8 cellular contexts compared by ENCODE assay signal in genomic region chr3:186931487-186932280, GRCh38. TPM values are rescaled to one million over a fixed set of nuclear protein-coding genes. Genes with fewer than 3 reads are reported as not detected.
A peak's percentile ranks its signal among the peaks of the same experiment; 100 is the strongest.
DNase-seq lines count a peak whose midpoint lies in the region; ATAC-seq and TF ChIP-seq lines count a peak whose summit lies in the region.

No MANE protein-coding gene starts in this region.

- no peaks in the 10 kb centered on the region for H3K36me3 ChIP-seq in BJ (ENCODE audit: control insufficient read depth, insufficient read depth, low read length)
- H3K36me3 ChIP-seq in KOPT-K1 (ENCODE audit: insufficient read depth, low read length): peaks cover 16% of the 10 kb centered on the region; the same call in 1 of the 2 replicates
- H3K36me3 ChIP-seq in lower lobe of right lung: peaks cover 4% of the 10 kb centered on the region

- H3K27ac Mint-ChIP-seq in activated CD4-positive, alpha-beta T cell treated with anti-CD3 and anti-CD28 coated beads for 36 hours: peak overlapping the region; percentile 96
- peak overlapping the region; percentile 85 for H3K27ac Mint-ChIP-seq in dendritic cell treated with granulocyte-macrophage colony-stimulating factor and Interleukin-4, amounts not matched to agents 40 ng/mL and 50 ng/mL, for 4 days

- H3K27me3 Mint-ChIP-seq in activated CD4-positive, alpha-beta T cell treated with anti-CD3 and anti-CD28 coated beads for 36 hours: no peaks in the 10 kb centered on the region
- H3K27me3 Mint-ChIP-seq in dendritic cell treated with granulocyte-macrophage colony-stimulating factor and Interleukin-4, amounts not matched to agents 40 ng/mL and 50 ng/mL, for 4 days: peaks cover 2% of the 10 kb centered on the region

- H3K9me3 ChIP-seq in KOPT-K1 (ENCODE audit: insufficient read depth, low read length, poor library complexity, severe bottlenecking) (no peaks in the 10 kb centered on the region), lower lobe of right lung (no peaks in the 10 kb centered on the region)

- H3K27me3 ChIP-seq in BJ (ENCODE audit: control insufficient read depth, insufficient read depth, low read length): peaks cover 1% of the 10 kb centered on the region
- no peaks in the 10 kb centered on the region for H3K27me3 ChIP-seq in lower lobe of right lung (ENCODE audit: low read depth)

- in situ Hi-C loops in G401 (cut with HindIII; ENCODE audit: low sequenced_read_pairs): no loop called here

- H3K4me3 ChIP-seq in BJ (ENCODE audit: low read depth, low read length) (peak overlapping the region; percentile 64), lower lobe of right lung (peak overlapping the region; percentile 94)

- intact Hi-C loops in activated CD4-positive, alpha-beta T cell treated with anti-CD3 and anti-CD28 coated beads for 36 hours (cut with DNase I, micrococcal nuclease): loop anchor here (1.0 to 5.0 kb wide), 15 partner anchors 22 to 994 kb away; partner anchors contain the start of genes DNAJB11 (in 1 of the 2), RPL39L (in 1 of the 2) and TRA2B (in 1 of the 2)
- intact Hi-C loops in dendritic cell treated with granulocyte-macrophage colony-stimulating factor and Interleukin-4, amounts not matched to agents 40 ng/mL and 50 ng/mL, for 4 days (cut with micrococcal nuclease): loop anchor here (5.0 kb wide), 1 partner anchor 84 kb away; no protein-coding TSS in a partner anchor
- intact Hi-C loops in lower lobe of right lung (cut with DNase I): no loop called here

- H3K27ac ChIP-seq in KOPT-K1 (ENCODE audit: low read depth, low read length, poor library complexity, severe bottlenecking) (peak overlapping the region; percentile 70), lower lobe of right lung (peak overlapping the region; percentile 86)

- CTCF ChIA-PET in BJ (lab: Yijun Ruan, JAX): interaction anchor here (0.7 to 2.1 kb wide), 5 partner anchors 8 to 170 kb away, joined by 3 to 9 read pairs (median 5); no protein-coding TSS in a partner anchor
- CTCF ChIA-PET in activated CD4-positive, alpha-beta T cell treated with anti-CD3 and anti-CD28 coated beads for 36 hours (lab: Charles Lee): interaction anchor here (0.7 to 8.2 kb wide), 25 partner anchors 9 to 235 kb away, joined by 3 to 48 read pairs (median 4); partner anchors contain the start of gene RPL39L

- ATAC-seq in GM19467 (IDR thresholded peaks at IDR 0.05; ENCODE audit: unreplicated experiment) (peak; percentile 40), lower lobe of right lung (peak; percentile 59 to 63)
- peak; percentile 52 for ATAC-seq in activated CD4-positive, alpha-beta T cell treated with anti-CD3 and anti-CD28 coated beads for 36 hours

- peaks cover 36% of the 10 kb centered on the region for H3K36me3 Mint-ChIP-seq in activated CD4-positive, alpha-beta T cell treated with anti-CD3 and anti-CD28 coated beads for 36 hours (ENCODE audit: low read depth)
- peaks cover 63% of the 10 kb centered on the region for H3K36me3 Mint-ChIP-seq in dendritic cell treated with granulocyte-macrophage colony-stimulating factor and Interleukin-4, amounts not matched to agents 40 ng/mL and 50 ng/mL, for 4 days (ENCODE audit: low read depth)

- H3K9me3 Mint-ChIP-seq in activated CD4-positive, alpha-beta T cell treated with anti-CD3 and anti-CD28 coated beads for 36 hours (ENCODE audit: low read depth): no peaks in the 10 kb centered on the region
- H3K9me3 Mint-ChIP-seq in dendritic cell treated with granulocyte-macrophage colony-stimulating factor and Interleukin-4, amounts not matched to agents 40 ng/mL and 50 ng/mL, for 4 days: no peaks in the 10 kb centered on the region

- POLR2A ChIA-PET in BJ (lab: Charles Lee): interaction anchor here (0.6 kb wide), 1 partner anchor 208 kb away, joined by 3 read pairs; the partner anchor contains the start of gene RPL39L
- POLR2A ChIA-PET in activated CD4-positive, alpha-beta T cell treated with anti-CD3 and anti-CD28 coated beads for 36 hours (lab: Charles Lee): interaction anchor here (0.6 to 1.9 kb wide), 8 partner anchors 11 to 994 kb away, joined by 3 to 15 read pairs (median 4); partner anchors contain the start of gene TRA2B

- no peak for TF ChIP-seq CTCF in BJ (IDR thresholded peaks at IDR 0.05; ENCODE audit: insufficient read depth, low read depth, low read length)
- no peak for TF ChIP-seq CTCF in lower lobe of right lung (IDR thresholded peaks at IDR 0.05)

- peaks cover 38% of the 10 kb centered on the region for H3K4me1 Mint-ChIP-seq in activated CD4-positive, alpha-beta T cell treated with anti-CD3 and anti-CD28 coated beads for 36 hours
- peaks cover 53% of the 10 kb centered on the region for H3K4me1 Mint-ChIP-seq in dendritic cell treated with granulocyte-macrophage colony-stimulating factor and Interleukin-4, amounts not matched to agents 40 ng/mL and 50 ng/mL, for 4 days (ENCODE audit: low read depth)

- H3K4me3 Mint-ChIP-seq in activated CD4-positive, alpha-beta T cell treated with anti-CD3 and anti-CD28 coated beads for 36 hours: peak overlapping the region; percentile 90
- peak overlapping the region; percentile 96 for H3K4me3 Mint-ChIP-seq in dendritic cell treated with granulocyte-macrophage colony-stimulating factor and Interleukin-4, amounts not matched to agents 40 ng/mL and 50 ng/mL, for 4 days

- no peak for DNase-seq in BJ (ENCODE audit: low read depth)
- peak; percentile 81 for DNase-seq in activated CD4-positive, alpha-beta T cell treated with anti-CD3 and anti-CD28 coated beads for 36 hours
- DNase-seq in lower lobe of right lung: peak; percentile 79
- DNase-seq in stimulated activated CD8-positive, alpha-beta memory T cell treated with anti-CD3 and anti-CD28 coated beads, Interleukin-15, amount 100 ng/mL, for 4 hours (ENCODE audit: low read depth in 2 of 2): peak; percentile 51 to 67
- no peak for DNase-seq in G401 (ENCODE audit: low spot score)

- peaks cover 26% of the 10 kb centered on the region for H3K4me1 ChIP-seq in lower lobe of right lung

RNA-seq across cellular contexts. Expression of gene ST6GAL1, which starts 1.4 kb away (rescaled TPM):
- 1.5 and 1.9 TPM in 2 replicates for polyA plus RNA-seq in BJ (2011; rRNA removed)
- polyA minus RNA-seq in BJ (2011; rRNA and poly(A)+ RNA removed): 1.3 and 1.7 TPM in 2 replicates
- total RNA-seq in activated CD4-positive, alpha-beta T cell treated with anti-CD3 and anti-CD28 coated beads for 36 hours: 100 to 1,000 TPM in 1 of 2 experiments, 10 to 100 TPM in 1; 86.6 to 111 TPM
- 72.7 TPM for total RNA-seq in lower lobe of right lung
- 3.6 and 11.8 TPM in 2 replicates for total RNA-seq in G401 (2014; rRNA removed; shearing (Covaris generic))

Comparison
In these comparisons a context has a peak if more than half of its experiments do, and no peak if none do; other contexts are left out.
1. DNase-seq: peak in activated CD4-positive, alpha-beta T cell treated with anti-CD3 and anti-CD28 coated beads for 36 hours (single experiment), lower lobe of right lung (single experiment) and stimulated activated CD8-positive, alpha-beta memory T cell treated with anti-CD3 and anti-CD28 coated beads, Interleukin-15, amount 100 ng/mL, for 4 hours (2 of 2); none in BJ (single experiment) and G401 (single experiment).
2. Peak in every context shown above with its lines, with median percentiles within 50 percentile points of each other: ATAC-seq.